1 cellular context compared by ENCODE assay signal in genomic region chr16:63289834-63290460, GRCh38.
TF ChIP-seq lines count a peak whose summit lies in the region.

No MANE protein-coding gene starts in this region.

TF ChIP-seq in HepG2, 621 proteins besides CTCF, POLR2A, EP300 and RAD21 (continued from another document):
- TF ChIP-seq, protein P1, sequence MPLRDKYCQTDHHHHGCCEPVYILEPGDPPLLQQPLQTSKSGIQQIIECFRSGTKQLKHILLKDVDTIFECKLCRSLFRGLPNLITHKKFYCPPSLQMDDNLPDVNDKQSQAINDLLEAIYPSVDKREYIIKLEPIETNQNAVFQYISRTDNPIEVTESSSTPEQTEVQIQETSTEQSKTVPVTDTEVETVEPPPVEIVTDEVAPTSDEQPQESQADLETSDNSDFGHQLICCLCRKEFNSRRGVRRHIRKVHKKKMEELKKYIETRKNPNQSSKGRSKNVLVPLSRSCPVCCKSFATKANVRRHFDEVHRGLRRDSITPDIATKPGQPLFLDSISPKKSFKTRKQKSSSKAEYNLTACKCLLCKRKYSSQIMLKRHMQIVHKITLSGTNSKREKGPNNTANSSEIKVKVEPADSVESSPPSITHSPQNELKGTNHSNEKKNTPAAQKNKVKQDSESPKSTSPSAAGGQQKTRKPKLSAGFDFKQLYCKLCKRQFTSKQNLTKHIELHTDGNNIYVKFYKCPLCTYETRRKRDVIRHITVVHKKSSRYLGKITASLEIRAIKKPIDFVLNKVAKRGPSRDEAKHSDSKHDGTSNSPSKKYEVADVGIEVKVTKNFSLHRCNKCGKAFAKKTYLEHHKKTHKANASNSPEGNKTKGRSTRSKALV (CRISPR knock-in tag; IDR thresholded peaks at IDR 0.05), result no peak
- no peak for TF ChIP-seq ZNF317 (CRISPR knock-in tag; IDR thresholded peaks at IDR 0.05)
- TF ChIP-seq SMC3 (IDR thresholded peaks at IDR 0.05; ENCODE audit: low read length), result peak; percentile 66
- TF ChIP-seq, protein P2, sequence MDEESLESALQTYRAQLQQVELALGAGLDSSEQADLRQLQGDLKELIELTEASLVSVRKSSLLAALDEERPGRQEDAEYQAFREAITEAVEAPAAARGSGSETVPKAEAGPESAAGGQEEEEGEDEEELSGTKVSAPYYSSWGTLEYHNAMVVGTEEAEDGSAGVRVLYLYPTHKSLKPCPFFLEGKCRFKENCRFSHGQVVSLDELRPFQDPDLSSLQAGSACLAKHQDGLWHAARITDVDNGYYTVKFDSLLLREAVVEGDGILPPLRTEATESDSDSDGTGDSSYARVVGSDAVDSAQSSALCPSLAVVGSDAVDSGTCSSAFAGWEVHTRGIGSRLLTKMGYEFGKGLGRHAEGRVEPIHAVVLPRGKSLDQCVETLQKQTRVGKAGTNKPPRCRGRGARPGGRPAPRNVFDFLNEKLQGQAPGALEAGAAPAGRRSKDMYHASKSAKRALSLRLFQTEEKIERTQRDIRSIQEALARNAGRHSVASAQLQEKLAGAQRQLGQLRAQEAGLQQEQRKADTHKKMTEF (CRISPR knock-in tag; IDR thresholded peaks at IDR 0.05), result no peak
- no peak for TF ChIP-seq ZBTB1 (CRISPR knock-in tag; IDR thresholded peaks at IDR 0.05; ENCODE audit: borderline replicate concordance)
- no peak for TF ChIP-seq SKI (IDR thresholded peaks at IDR 0.05; ENCODE audit: partially characterized antibody)
- TF ChIP-seq, protein P3, sequence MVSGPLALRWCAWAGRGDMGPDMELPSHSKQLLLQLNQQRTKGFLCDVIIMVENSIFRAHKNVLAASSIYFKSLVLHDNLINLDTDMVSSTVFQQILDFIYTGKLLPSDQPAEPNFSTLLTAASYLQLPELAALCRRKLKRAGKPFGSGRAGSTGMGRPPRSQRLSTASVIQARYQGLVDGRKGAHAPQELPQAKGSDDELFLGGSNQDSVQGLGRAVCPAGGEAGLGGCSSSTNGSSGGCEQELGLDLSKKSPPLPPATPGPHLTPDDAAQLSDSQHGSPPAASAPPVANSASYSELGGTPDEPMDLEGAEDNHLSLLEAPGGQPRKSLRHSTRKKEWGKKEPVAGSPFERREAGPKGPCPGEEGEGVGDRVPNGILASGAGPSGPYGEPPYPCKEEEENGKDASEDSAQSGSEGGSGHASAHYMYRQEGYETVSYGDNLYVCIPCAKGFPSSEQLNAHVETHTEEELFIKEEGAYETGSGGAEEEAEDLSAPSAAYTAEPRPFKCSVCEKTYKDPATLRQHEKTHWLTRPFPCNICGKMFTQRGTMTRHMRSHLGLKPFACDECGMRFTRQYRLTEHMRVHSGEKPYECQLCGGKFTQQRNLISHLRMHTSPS (CRISPR knock-in tag; IDR thresholded peaks at IDR 0.05; ENCODE audit: low read depth), result no peak
- TF ChIP-seq GPN1 (CRISPR knock-in tag; IDR thresholded peaks at IDR 0.05; ENCODE audit: borderline replicate concordance), result no peak
- no peak for TF ChIP-seq KDM6A (CRISPR knock-in tag; IDR thresholded peaks at IDR 0.05; ENCODE audit: low read depth)
- no peak for TF ChIP-seq ZNF337 (CRISPR knock-in tag; IDR thresholded peaks at IDR 0.05; ENCODE audit: borderline replicate concordance, low read depth)
- no peak for TF ChIP-seq ZNF83 (CRISPR knock-in tag; IDR thresholded peaks at IDR 0.05; ENCODE audit: borderline replicate concordance)
- TF ChIP-seq ZNF709 (CRISPR knock-in tag; IDR thresholded peaks at IDR 0.05), result no peak
- no peak for TF ChIP-seq RNF2 (conservative IDR thresholded peaks at IDR 0.05; ENCODE audit: low read depth)
- TF ChIP-seq, protein P4, sequence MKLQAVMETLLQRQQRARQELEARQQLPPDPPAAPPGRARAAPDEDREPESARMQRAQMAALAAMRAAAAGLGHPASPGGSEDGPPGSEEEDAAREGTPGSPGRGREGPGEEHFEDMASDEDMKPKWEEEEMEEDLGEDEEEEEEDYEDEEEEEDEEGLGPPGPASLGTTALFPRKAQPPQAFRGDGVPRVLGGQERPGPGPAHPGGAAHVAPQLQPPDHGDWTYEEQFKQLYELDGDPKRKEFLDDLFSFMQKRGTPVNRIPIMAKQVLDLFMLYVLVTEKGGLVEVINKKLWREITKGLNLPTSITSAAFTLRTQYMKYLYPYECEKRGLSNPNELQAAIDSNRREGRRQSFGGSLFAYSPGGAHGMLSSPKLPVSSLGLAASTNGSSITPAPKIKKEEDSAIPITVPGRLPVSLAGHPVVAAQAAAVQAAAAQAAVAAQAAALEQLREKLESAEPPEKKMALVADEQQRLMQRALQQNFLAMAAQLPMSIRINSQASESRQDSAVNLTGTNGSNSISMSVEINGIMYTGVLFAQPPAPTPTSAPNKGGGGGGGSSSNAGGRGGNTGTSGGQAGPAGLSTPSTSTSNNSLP (IDR thresholded peaks at IDR 0.05; ENCODE audit: low read depth, low read length), result no peak
- TF ChIP-seq SAFB2 (CRISPR knock-in tag; IDR thresholded peaks at IDR 0.05; ENCODE audit: borderline replicate concordance, low read depth), result no peak
- TF ChIP-seq PHB2 (IDR thresholded peaks at IDR 0.05; ENCODE audit: partially characterized antibody), result no peak
